Comparison of ENCODE assay signal across 18 cellular contexts in the genomic region with DNA sequence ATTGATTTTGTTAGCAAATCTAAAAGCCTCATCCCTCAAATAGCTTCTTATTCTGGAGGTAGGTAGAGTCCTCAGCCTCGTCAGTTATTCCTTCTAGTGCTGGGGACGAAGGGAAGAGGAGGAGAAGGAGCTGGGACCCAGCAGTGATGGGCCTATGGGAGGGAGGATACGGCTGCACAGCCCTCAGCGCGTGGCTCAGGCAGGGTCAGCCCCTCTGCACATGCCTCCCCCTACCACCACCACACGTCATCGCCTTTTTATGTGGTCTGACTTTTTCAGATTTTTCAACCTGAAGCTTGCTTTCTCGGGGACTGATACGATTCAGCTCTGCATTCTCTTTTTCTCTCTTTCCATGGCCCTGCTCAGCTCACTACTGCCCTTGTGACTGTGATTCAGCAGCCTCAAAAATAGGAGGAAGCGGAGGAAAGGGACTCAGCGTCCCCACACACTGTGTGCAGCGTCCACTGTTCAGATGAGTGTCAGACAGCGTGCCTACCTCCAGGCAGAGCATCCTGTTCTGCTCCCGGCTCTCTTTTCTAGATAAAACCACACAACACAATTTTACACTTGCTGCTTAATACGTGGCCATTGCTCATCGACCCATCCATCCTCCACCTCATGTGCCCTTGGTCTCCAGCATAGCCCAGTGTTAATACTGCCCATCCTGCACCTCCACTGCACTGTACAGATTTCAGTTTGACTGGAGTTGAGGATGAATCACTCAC. TPM values are rescaled to one million over a fixed set of nuclear protein-coding genes. Genes with fewer than 3 reads are reported as not detected.
DNase-seq lines count a peak whose midpoint lies in the region; ATAC-seq lines count a peak whose summit lies in the region.
"Had no signal": no experiment of that assay in that cellular context is flagged by ENCODE, and none has a peak within 500 bp of the region (broad histone marks: within the 10 kb centered on the region; RNA-seq: fewer than 3 reads in every experiment).

No MANE protein-coding gene starts in this region.

- no peaks in the 10 kb centered on the region for H3K36me3 Mint-ChIP-seq in activated naive CD4-positive, alpha-beta T cell treated with anti-CD3 and anti-CD28 coated beads, Interleukin-2, amount 50 U/mL, for 72 hours
- no peaks in the 10 kb centered on the region for H3K36me3 Mint-ChIP-seq in activated T-cell treated with anti-CD3 and anti-CD28 coated beads, Interleukin-2, amount 50 U/mL, for 4 hours (ENCODE audit: insufficient read depth)
- H3K36me3 Mint-ChIP-seq in memory B cell = no peaks in the 10 kb centered on the region
- H3K36me3 Mint-ChIP-seq: naive B cell had no signal

- no peak overlapping the region for H3K4me3 Mint-ChIP-seq in activated T-cell treated with anti-CD3 and anti-CD28 coated beads, Interleukin-2, amount 50 U/mL, for 4 hours
- H3K4me3 Mint-ChIP-seq in memory B cell = no peak overlapping the region

- H3K4me1 Mint-ChIP-seq in activated T-cell treated with anti-CD3 and anti-CD28 coated beads, Interleukin-2, amount 50 U/mL, for 4 hours (ENCODE audit: low read depth) = peaks cover 4% of the 10 kb centered on the region
- peaks cover 3% of the 10 kb centered on the region for H3K4me1 Mint-ChIP-seq in memory B cell

- peak overlapping the region; percentile 63 for H3K27ac ChIP-seq in temporal lobe (ENCODE audit: low read depth, low read length)
- H3K27ac ChIP-seq: ascending aorta, thoracic aorta had no signal

- peak; percentile 85 to 93 for ATAC-seq in activated naive CD4-positive, alpha-beta T cell treated with anti-CD3 and anti-CD28 coated beads, Interleukin-2, amount 50 U/mL, for 72 hours
- ATAC-seq in activated T-cell treated with anti-CD3 and anti-CD28 coated beads, Interleukin-2, amount 50 U/mL, for 4 hours = peak; percentile 70 to 73
- no peak for ATAC-seq in memory B cell (ENCODE audit: low read depth)
- ATAC-seq: esophagus mucosa had no signal

- no peaks in the 10 kb centered on the region for H3K9me3 Mint-ChIP-seq in activated naive CD4-positive, alpha-beta T cell treated with anti-CD3 and anti-CD28 coated beads, Interleukin-2, amount 50 U/mL, for 72 hours
- no peaks in the 10 kb centered on the region for H3K9me3 Mint-ChIP-seq in activated T-cell treated with anti-CD3 and anti-CD28 coated beads, Interleukin-2, amount 50 U/mL, for 4 hours
- H3K9me3 Mint-ChIP-seq in memory B cell = peaks cover 1% of the 10 kb centered on the region
- H3K9me3 Mint-ChIP-seq: naive B cell had no signal

- DNase-seq in activated naive CD4-positive, alpha-beta T cell treated with anti-CD3 and anti-CD28 coated beads, Interleukin-2, amount 50 U/mL, for 72 hours (ENCODE audit: low spot score in 2 of 2) = peak in 1 of 2 donors; percentile 14
- DNase-seq in activated naive CD4-positive, alpha-beta T cell (lab: John Stamatoyannopoulos, UW) = no peak
- no peak for DNase-seq in activated T-cell treated with anti-CD3 and anti-CD28 coated beads, Interleukin-2, amount 50 U/mL, for 4 hours
- no peak for DNase-seq in memory B cell (ENCODE audit: low spot score in 2 of 2)
- DNase-seq in NCI-H1092 treated with DMSO at 0.1 percent for 48 hours (lab: John Stamatoyannopoulos, UW) = no peak
- DNase-seq in DMS79 treated with DMSO at 0.1 percent for 48 hours (lab: John Stamatoyannopoulos, UW) = no peak
- no peak for DNase-seq in NCI-H82 treated with DMSO at 0.1 percent for 48 hours (lab: John Stamatoyannopoulos, UW; ENCODE audit: unreplicated experiment)
- DNase-seq: cortex of kidney, DMS153, left cardiac atrium, naive B cell, NCI-H2029 treated with DMSO at 0.1 percent for 48 hours, NCI-H82 had no signal

- H3K27ac Mint-ChIP-seq in activated naive CD4-positive, alpha-beta T cell treated with anti-CD3 and anti-CD28 coated beads, Interleukin-2, amount 50 U/mL, for 72 hours = no peak overlapping the region
- peak overlapping the region; percentile 14 for H3K27ac Mint-ChIP-seq in memory B cell

- H3K27me3 Mint-ChIP-seq in activated T-cell treated with anti-CD3 and anti-CD28 coated beads, Interleukin-2, amount 50 U/mL, for 4 hours (ENCODE audit: low read depth) = peaks cover 11% of the 10 kb centered on the region
- peaks cover 20% of the 10 kb centered on the region for H3K27me3 Mint-ChIP-seq in memory B cell

RNA-seq across cellular contexts. Expression of a gene that starts 0.8 kb away (rescaled TPM):
- total RNA-seq in activated naive CD4-positive, alpha-beta T cell treated with anti-CD3 and anti-CD28 coated beads, Interleukin-2, amount 50 U/mL, for 72 hours = not detected
- total RNA-seq in activated T-cell treated with anti-CD3 and anti-CD28 coated beads, Interleukin-2, amount 50 U/mL, for 4 hours = not detected
- not detected for total RNA-seq in temporal lobe
- total RNA-seq: ascending aorta, esophagus mucosa, left cardiac atrium, LHCN-M2, thoracic aorta had no signal

RNA-seq across cellular contexts. Expression of a gene that starts 41.1 kb away (rescaled TPM):
- total RNA-seq in activated naive CD4-positive, alpha-beta T cell treated with anti-CD3 and anti-CD28 coated beads, Interleukin-2, amount 50 U/mL, for 72 hours = 1 to 10 TPM in 1 of 2 donors, under 1 TPM in 1; 0.34 to 1.3 TPM
- 1 to 10 TPM; 4.1 to 5.4 (median 4.2) TPM for total RNA-seq in activated T-cell treated with anti-CD3 and anti-CD28 coated beads, Interleukin-2, amount 50 U/mL, for 4 hours
- 0.74 TPM for total RNA-seq in temporal lobe
